ENCODE assay signal across 9 cellular contexts in genomic region chr9:81113408-81114124, GRCh38.
A peak's percentile ranks its signal among the peaks of the same experiment; 100 is the strongest.
DNase-seq lines count a peak whose midpoint lies in the region; ATAC-seq and TF ChIP-seq lines count a peak whose summit lies in the region.
"Had no signal": no experiment of that assay in that cellular context is flagged by ENCODE, and none has a peak within 500 bp of the region (broad histone marks: within the 10 kb centered on the region; RNA-seq: fewer than 3 reads in every experiment).

No MANE protein-coding gene starts in this region.

- intact Hi-C loops in transverse colon (cut with DNase I; ENCODE audit: low total_unique reads), result no loop called here

- peak overlapping the region; percentile 91 for H3K27ac Mint-ChIP-seq in glutamatergic neuron (ENCODE audit: unreplicated experiment)

- no peak for TF ChIP-seq POLR2A in transverse colon (IDR thresholded peaks at IDR 0.05)

- in situ Hi-C loops in transverse colon (cut with MboI; ENCODE audit: low pct_ligation_motif_present in 1 of 4, low pct_unique_long_range_greater_than_20kb in 1 of 4, low sequenced_read_pairs in 3 of 4), result no loop called here

- peaks cover 42% of the 10 kb centered on the region for H3K4me1 Mint-ChIP-seq in glutamatergic neuron (ENCODE audit: low read depth, unreplicated experiment)

- H3K9me3 ChIP-seq in transverse colon, result no peaks in the 10 kb centered on the region

- no peaks in the 10 kb centered on the region for H3K36me3 ChIP-seq in transverse colon

- H3K36me3 Mint-ChIP-seq in glutamatergic neuron (ENCODE audit: unreplicated experiment), result no peaks in the 10 kb centered on the region

- peak overlapping the region; percentile 34 for H3K4me3 Mint-ChIP-seq in glutamatergic neuron (ENCODE audit: unreplicated experiment)

- TF ChIP-seq CTCF in glutamatergic neuron (IDR thresholded peaks at IDR 0.05; ENCODE audit: partially characterized antibody, unreplicated experiment) (no peak), transverse colon (IDR thresholded peaks at IDR 0.05) (no peak)

- no peaks in the 10 kb centered on the region for H3K27me3 ChIP-seq in transverse colon

- H3K4me1 ChIP-seq in transverse colon, result no peaks in the 10 kb centered on the region

- 58 to 72% methylated on average over 5 to 7 of the region's 7 CpGs for WGBS in transverse colon (ENCODE audit: low coverage in 1 of 2), 2 donors

- H3K27ac ChIP-seq in transverse colon, result no peak overlapping the region

- no peak overlapping the region for H3K4me3 ChIP-seq in transverse colon

- DNase-seq in DMS79 (lab: John Stamatoyannopoulos, UW), result peak; percentile 6
- DNase-seq in NCI-H2171 treated with DMSO at 0.1 percent for 48 hours (lab: John Stamatoyannopoulos, UW), result peak; percentile 57
- no peak for DNase-seq in glutamatergic neuron
- DNase-seq in stimulated activated CD4-positive, alpha-beta T cell treated with anti-CD3 and anti-CD28 coated beads, Interleukin-15, amount 100 ng/mL, for 24 hours, result no peak
- no peak for DNase-seq in transverse colon
- DNase-seq in mesenteric fat pad (ENCODE audit: low spot score), result no peak
- DNase-seq: HCEC 1CT had no signal

- no peaks in the 10 kb centered on the region for H3K9me3 Mint-ChIP-seq in glutamatergic neuron (ENCODE audit: unreplicated experiment)

- ATAC-seq in HG03097 (IDR thresholded peaks at IDR 0.05; ENCODE audit: low FRiP score, unreplicated experiment), result peak; percentile 72
- no peak for ATAC-seq in GM21786 (IDR thresholded peaks at IDR 0.05; ENCODE audit: unreplicated experiment)

- peaks cover 2% of the 10 kb centered on the region for H3K27me3 Mint-ChIP-seq in glutamatergic neuron (ENCODE audit: unreplicated experiment)

- no peak for TF ChIP-seq EP300 in transverse colon (IDR thresholded peaks at IDR 0.05; ENCODE audit: low read depth)

Comparison
In these comparisons a context has a peak if more than half of its experiments do, and no peak if none do; other contexts are left out.
1. DNase-seq: peak in DMS79 (single experiment) and NCI-H2171 treated with DMSO at 0.1 percent for 48 hours (single experiment); none in glutamatergic neuron (single experiment), stimulated activated CD4-positive, alpha-beta T cell treated with anti-CD3 and anti-CD28 coated beads, Interleukin-15, amount 100 ng/mL, for 24 hours (single experiment), transverse colon (single experiment) and mesenteric fat pad (single experiment).